14 cellular contexts compared by ENCODE assay signal in the genomic region with DNA sequence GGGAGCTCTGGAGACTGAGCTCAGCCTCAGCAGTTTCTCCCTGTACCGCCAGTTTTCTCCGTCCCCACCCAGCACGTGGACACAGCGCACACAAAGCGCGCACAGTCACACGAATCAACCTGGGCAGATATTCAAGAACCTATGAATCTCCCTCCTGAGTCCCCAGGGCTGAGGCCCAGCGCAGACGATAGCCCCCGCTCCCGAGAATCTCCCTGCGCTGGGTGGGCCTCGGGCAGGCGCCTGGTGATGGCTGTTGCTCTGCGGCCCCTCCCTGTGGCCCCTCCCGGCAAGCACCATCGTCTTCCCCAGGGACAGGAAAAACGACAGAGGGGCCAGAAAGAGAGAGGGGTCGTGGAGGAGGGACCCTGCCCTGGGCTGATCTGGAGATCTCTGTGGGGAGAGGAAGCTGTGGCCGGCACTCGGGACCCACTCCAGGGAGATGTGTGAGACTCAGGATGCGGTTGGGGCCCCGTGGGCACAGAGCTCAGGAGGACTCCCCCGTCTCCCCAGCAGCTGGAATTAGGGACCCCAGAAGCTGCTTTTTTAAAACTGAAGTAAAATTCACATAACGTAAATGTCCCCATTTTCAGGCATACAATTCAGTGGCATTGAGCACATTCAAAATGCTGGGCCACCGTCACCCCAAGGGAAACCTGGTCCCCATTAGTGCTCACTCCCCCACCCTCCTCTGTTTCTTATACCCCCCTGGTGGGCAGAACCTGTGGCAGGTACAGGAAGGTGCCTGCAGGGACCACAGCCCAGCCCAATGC.
DNase-seq lines count a peak whose midpoint lies in the region; ATAC-seq, FAIRE-seq and TF ChIP-seq lines count a peak whose summit lies in the region.
"Had no signal": no experiment of that assay in that cellular context is flagged by ENCODE, and none has a peak within 500 bp of the region (broad histone marks: within the 10 kb centered on the region; RNA-seq: fewer than 3 reads in every experiment).

No MANE protein-coding gene starts in this region.

- H3K14ac ChIP-seq in neuronal stem cell (ENCODE audit: low read length) = no peak overlapping the region

- H3K18ac ChIP-seq in neuronal stem cell (ENCODE audit: low read length) = peak overlapping the region; percentile 72

- H2AFZ ChIP-seq in neuronal stem cell (ENCODE audit: low read length) = peak overlapping the region; percentile 57

- H3K4me1 Mint-ChIP-seq in activated CD4-positive, alpha-beta T cell treated with anti-CD3 and anti-CD28 coated beads, Interleukin-2, amount 10 ng/mL, durations not matched to agents 24 days and 14 days = no peaks in the 10 kb centered on the region
- H3K4me1 Mint-ChIP-seq: CD4-positive, CD25-positive, alpha-beta regulatory T cell had no signal

- H3K27me3 ChIP-seq in BLaER1 (0 out of 2 replicates have a peak, but pooled peaks cover 10% of the 10 kb centered on the region), neuronal stem cell (ENCODE audit: control insufficient read depth in 3 of 3, insufficient read depth in 3 of 3, low read depth in 1 of 3, low read length in 3 of 3) (no peaks in the 10 kb centered on the region), body of pancreas (no peaks in the 10 kb centered on the region)
- H3K27me3 ChIP-seq: BE2C had no signal

- H3K4me1 ChIP-seq in BLaER1 (peaks cover 71% of the 10 kb centered on the region), kidney (ENCODE audit: control insufficient read depth in 1 of 2, insufficient read depth in 1 of 2, low read depth in 1 of 2, low read length in 2 of 2) (no peaks in the 10 kb centered on the region), neuronal stem cell (ENCODE audit: control insufficient read depth in 2 of 2, insufficient read depth in 1 of 2, low read depth in 1 of 2, low read length in 2 of 2) (peaks cover 15 to 16% of the 10 kb centered on the region in 2 donors), body of pancreas (no peaks in the 10 kb centered on the region)
- H3K4me1 ChIP-seq: BE2C had no signal

- H3K36me3 ChIP-seq in BLaER1 (no peaks in the 10 kb centered on the region), kidney (ENCODE audit: control insufficient read depth in 1 of 2, insufficient read depth in 2 of 2, low read length in 2 of 2) (no peaks in the 10 kb centered on the region), neuronal stem cell (replicated peaks in 1 of 2; ENCODE audit: control insufficient read depth in 2 of 2, insufficient read depth in 2 of 2, low read length in 2 of 2) (no peaks in the 10 kb centered on the region), body of pancreas (replicated peaks in 1 of 2; ENCODE audit: insufficient read depth in 1 of 2, low read depth in 2 of 2) (no peaks in the 10 kb centered on the region)
- H3K36me3 ChIP-seq: BE2C had no signal

- H2BK120ac ChIP-seq in neuronal stem cell (ENCODE audit: low read depth, low read length) = peak overlapping the region; percentile 39

- no peak for TF ChIP-seq POLR2A in body of pancreas (IDR thresholded peaks at IDR 0.05)

- peak overlapping the region; percentile 82 for H2BK12ac ChIP-seq in neuronal stem cell (ENCODE audit: low read length)

- H3K4ac ChIP-seq in neuronal stem cell (ENCODE audit: low read length) = no peak overlapping the region

- H3K23ac ChIP-seq in neuronal stem cell (ENCODE audit: low read depth, low read length, poor library complexity) = no peak overlapping the region

- peak; percentile 12 for DNase-seq in CMK (ENCODE audit: low read depth)
- DNase-seq in kidney = peak; percentile 48
- no peak for DNase-seq in neuronal stem cell (ENCODE audit: low spot score)
- no peak for DNase-seq in middle frontal gyrus (ENCODE audit: extremely low spot score, low spot score)
- DNase-seq in body of pancreas = no peak
- no peak for DNase-seq in activated CD4-positive, alpha-beta T cell treated with anti-CD3 and anti-CD28 coated beads, Interleukin-2, amount 10 ng/mL, durations not matched to agents 24 days and 14 days
- DNase-seq: BE2C; Calu3; CD4-positive, CD25-positive, alpha-beta regulatory T cell; DMS 273 treated with DMSO at 0.1 percent for 48 hours had no signal

- H3K79me1 ChIP-seq in neuronal stem cell (ENCODE audit: low read depth, low read length) = no peaks in the 10 kb centered on the region

- H3K9ac ChIP-seq in BLaER1 (0 out of 2 replicates have a peak overlapping the region, but pooled peaks have one; percentile 30), kidney (ENCODE audit: low read length in 2 of 2) (no peak overlapping the region), neuronal stem cell (ENCODE audit: low read depth, low read length, poor library complexity) (no peak overlapping the region)

- no peak for FAIRE-seq in kidney (lab: Jason Lieb, UNC)
- FAIRE-seq: H54 had no signal

- intact Hi-C loops in kidney (cut with DNase I) (no loop called here), body of pancreas (cut with DNase I) (no loop called here)
- intact Hi-C loops in activated CD4-positive, alpha-beta T cell treated with anti-CD3 and anti-CD28 coated beads, Interleukin-2, amount 10 ng/mL, durations not matched to agents 24 days and 14 days (cut with micrococcal nuclease) = no loop called here

- H4K20me1 ChIP-seq in BLaER1 = peaks cover 44% of the 10 kb centered on the region

- H3K4me3 ChIP-seq in BLaER1 = peak overlapping the region; percentile 38
- no peak overlapping the region for H3K4me3 ChIP-seq in kidney (ENCODE audit: low read length in 2 of 2)
- no peak overlapping the region for H3K4me3 ChIP-seq in neuronal stem cell (ENCODE audit: low read length in 2 of 2)
- H3K4me3 ChIP-seq in body of pancreas = no peak overlapping the region

- peak overlapping the region; percentile 19 for H2BK5ac ChIP-seq in neuronal stem cell (ENCODE audit: low read length)

- ATAC-seq in GM19397 (IDR thresholded peaks at IDR 0.05; ENCODE audit: unreplicated experiment) (no peak), body of pancreas (no peak)
- ATAC-seq: HCT116 had no signal

- H3K4me2 ChIP-seq in BLaER1 (peak overlapping the region; percentile 97), neuronal stem cell (ENCODE audit: insufficient read depth, low read length, poor library complexity, severe bottlenecking) (no peak overlapping the region)

- H3K27ac Mint-ChIP-seq in activated CD4-positive, alpha-beta T cell treated with anti-CD3 and anti-CD28 coated beads, Interleukin-2, amount 10 ng/mL, durations not matched to agents 24 days and 14 days = no peak overlapping the region
- H3K27ac Mint-ChIP-seq: CD4-positive, CD25-positive, alpha-beta regulatory T cell had no signal

- peak overlapping the region; percentile 50 for H2BK15ac ChIP-seq in neuronal stem cell (ENCODE audit: low read length)

- H3K9me3 ChIP-seq in BLaER1 (no peaks in the 10 kb centered on the region), kidney (ENCODE audit: control insufficient read depth in 1 of 2, low read length in 2 of 2) (no peaks in the 10 kb centered on the region), neuronal stem cell (replicated peaks in 1 of 2; ENCODE audit: control insufficient read depth in 2 of 2, insufficient read depth in 1 of 2, low read depth in 1 of 2, low read length in 2 of 2) (peaks cover 0 to 2% of the 10 kb centered on the region in 2 donors), body of pancreas (no peaks in the 10 kb centered on the region)
- H3K9me3 ChIP-seq: BE2C had no signal

- no peak overlapping the region for H3K4me3 Mint-ChIP-seq in activated CD4-positive, alpha-beta T cell treated with anti-CD3 and anti-CD28 coated beads, Interleukin-2, amount 10 ng/mL, durations not matched to agents 24 days and 14 days
- H3K4me3 Mint-ChIP-seq: CD4-positive, CD25-positive, alpha-beta regulatory T cell had no signal

- peak overlapping the region; percentile 1 for H4K8ac ChIP-seq in neuronal stem cell (ENCODE audit: low read depth, low read length)

- H4K91ac ChIP-seq in neuronal stem cell (ENCODE audit: low read depth, low read length, poor library complexity) = no peak overlapping the region

- no peaks in the 10 kb centered on the region for H3K9me3 Mint-ChIP-seq in activated CD4-positive, alpha-beta T cell treated with anti-CD3 and anti-CD28 coated beads, Interleukin-2, amount 10 ng/mL, durations not matched to agents 24 days and 14 days

- no peaks in the 10 kb centered on the region for H3K27me3 Mint-ChIP-seq in activated CD4-positive, alpha-beta T cell treated with anti-CD3 and anti-CD28 coated beads, Interleukin-2, amount 10 ng/mL, durations not matched to agents 24 days and 14 days
- H3K27me3 Mint-ChIP-seq: CD4-positive, CD25-positive, alpha-beta regulatory T cell had no signal

- H3K27ac ChIP-seq in BLaER1 (peak overlapping the region; percentile 29; the same call in 1 of the 2 replicates), kidney (ENCODE audit: low read depth in 2 of 2, low read length in 2 of 2) (no peak overlapping the region), neuronal stem cell (replicated peaks; ENCODE audit: low read length) (no peak overlapping the region), body of pancreas (no peak overlapping the region)

- H3K36me3 Mint-ChIP-seq in activated CD4-positive, alpha-beta T cell treated with anti-CD3 and anti-CD28 coated beads, Interleukin-2, amount 10 ng/mL, durations not matched to agents 24 days and 14 days (ENCODE audit: low read depth) = no peaks in the 10 kb centered on the region
- H3K36me3 Mint-ChIP-seq: CD4-positive, CD25-positive, alpha-beta regulatory T cell had no signal

- TF ChIP-seq CTCF in kidney (IDR thresholded peaks at IDR 0.05; ENCODE audit: borderline replicate concordance, extremely low read depth, insufficient read depth) (no peak), body of pancreas (IDR thresholded peaks at IDR 0.05) (no peak)

- no CpG with 5 or more reads among the region's 26 CpGs for WGBS in neuronal stem cell (ENCODE audit: extremely low coverage in 2 of 2, insufficient read length in 2 of 2, insufficient replicate concordance in 1 of 2), 2 donors
- WGBS in body of pancreas, 2 donors = 51 to 60% methylated on average over 14 to 26 of the region's 26 CpGs

- H2AK5ac ChIP-seq in neuronal stem cell (ENCODE audit: low read depth, low read length) = peak overlapping the region; percentile 60

Comparison
In these comparisons a context has a peak if more than half of its experiments do, and no peak if none do; other contexts are left out.
1. DNase-seq: peak in CMK (single experiment) and kidney (single experiment); none in neuronal stem cell (single experiment), middle frontal gyrus (single experiment), body of pancreas (0 of 4) and activated CD4-positive, alpha-beta T cell treated with anti-CD3 and anti-CD28 coated beads, Interleukin-2, amount 10 ng/mL, durations not matched to agents 24 days and 14 days (single experiment).